In genomic region chr16:82301108-82301755, GRCh38 we compare ENCODE assay signal across 19 cellular contexts.
"Had no signal": no experiment of that assay in that cellular context is flagged by ENCODE, and none has a peak within 500 bp of the region (broad histone marks: within the 10 kb centered on the region; RNA-seq: fewer than 3 reads in every experiment).

No MANE protein-coding gene starts in this region.

- H3K27me3 Mint-ChIP-seq: activated naive CD4-positive, alpha-beta T cell treated with anti-CD3 and anti-CD28 coated beads, Interleukin-2, amount 50 U/mL, for 24 hours; activated T-cell treated with anti-CD3 and anti-CD28 coated beads, Interleukin-2, amount 50 U/mL, for 24 hours had no signal

- H3K4me1 Mint-ChIP-seq: activated CD4-positive, alpha-beta memory T cell treated with anti-CD3 and anti-CD28 coated beads, Interleukin-2, amount 10 ng/mL, durations not matched to agents 7 days and 5 days; activated naive CD4-positive, alpha-beta T cell treated with anti-CD3 and anti-CD28 coated beads, Interleukin-2, amount 50 U/mL, for 24 hours; mesothelial cell of epicardium; neural crest cell; WTC11 had no signal

- H3K9me3 Mint-ChIP-seq: activated CD4-positive, alpha-beta memory T cell treated with anti-CD3 and anti-CD28 coated beads, Interleukin-2, amount 10 ng/mL, durations not matched to agents 7 days and 5 days; activated naive CD4-positive, alpha-beta T cell treated with anti-CD3 and anti-CD28 coated beads, Interleukin-2, amount 50 U/mL, for 24 hours; activated T-cell treated with anti-CD3 and anti-CD28 coated beads, Interleukin-2, amount 50 U/mL, for 24 hours; dendritic cell treated with granulocyte-macrophage colony-stimulating factor and Interleukin-4, amounts not matched to agents 40 ng/mL and 50 ng/mL, for 4 days; mesothelial cell of epicardium; neural crest cell; type B pancreatic cell; WTC11 had no signal

- H3K4me1 ChIP-seq: stomach had no signal

- H2AFZ ChIP-seq: hepatocyte had no signal

- H3K36me3 Mint-ChIP-seq: activated naive CD4-positive, alpha-beta T cell treated with anti-CD3 and anti-CD28 coated beads, Interleukin-2, amount 50 U/mL, for 24 hours; mesothelial cell of epicardium; type B pancreatic cell; WTC11 had no signal

- DNase-seq: activated CD4-positive, alpha-beta memory T cell treated with anti-CD3 and anti-CD28 coated beads, Interleukin-2, amount 10 ng/mL, durations not matched to agents 7 days and 5 days; activated CD4-positive, alpha-beta T cell treated with anti-CD3 and anti-CD28 coated beads for 4 hours; activated T-cell treated with anti-CD3 and anti-CD28 coated beads, Interleukin-2, amount 50 U/mL, for 24 hours; amniotic stem cell; effector CD8-positive, alpha-beta T cell; stomach; testis had no signal

- H3K27ac Mint-ChIP-seq: activated CD4-positive, alpha-beta memory T cell treated with anti-CD3 and anti-CD28 coated beads, Interleukin-2, amount 10 ng/mL, durations not matched to agents 7 days and 5 days; activated naive CD4-positive, alpha-beta T cell treated with anti-CD3 and anti-CD28 coated beads, Interleukin-2, amount 50 U/mL, for 24 hours; activated T-cell treated with anti-CD3 and anti-CD28 coated beads, Interleukin-2, amount 50 U/mL, for 24 hours; dendritic cell treated with granulocyte-macrophage colony-stimulating factor and Interleukin-4, amounts not matched to agents 40 ng/mL and 50 ng/mL, for 4 days; mesothelial cell of epicardium; progenitor cell of endocrine pancreas; type B pancreatic cell; WTC11 had no signal

- H3K4me2 ChIP-seq: hepatocyte had no signal

- H3K27ac ChIP-seq: esophagus muscularis mucosa, hepatocyte, skin epidermis, stomach, testis had no signal

- H3K27me3 ChIP-seq: esophagus muscularis mucosa, hepatocyte, stomach, testis had no signal

- H3K4me3 ChIP-seq: esophagus muscularis mucosa, hepatocyte, lung, skin epidermis, stomach, testis had no signal

- FAIRE-seq: endothelial cell of umbilical vein had no signal

- H3K79me2 ChIP-seq: hepatocyte had no signal

- H3K36me3 ChIP-seq: esophagus muscularis mucosa, stomach had no signal

- H3K4me3 Mint-ChIP-seq: activated CD4-positive, alpha-beta memory T cell treated with anti-CD3 and anti-CD28 coated beads, Interleukin-2, amount 10 ng/mL, durations not matched to agents 7 days and 5 days; activated naive CD4-positive, alpha-beta T cell treated with anti-CD3 and anti-CD28 coated beads, Interleukin-2, amount 50 U/mL, for 24 hours; activated T-cell treated with anti-CD3 and anti-CD28 coated beads, Interleukin-2, amount 50 U/mL, for 24 hours; dendritic cell treated with granulocyte-macrophage colony-stimulating factor and Interleukin-4, amounts not matched to agents 40 ng/mL and 50 ng/mL, for 4 days; mesothelial cell of epicardium; neural crest cell; type B pancreatic cell; WTC11 had no signal

- ATAC-seq: WTC11 had no signal

- H3K9me3 ChIP-seq: esophagus muscularis mucosa, stomach, testis had no signal
